In the genomic region with DNA sequence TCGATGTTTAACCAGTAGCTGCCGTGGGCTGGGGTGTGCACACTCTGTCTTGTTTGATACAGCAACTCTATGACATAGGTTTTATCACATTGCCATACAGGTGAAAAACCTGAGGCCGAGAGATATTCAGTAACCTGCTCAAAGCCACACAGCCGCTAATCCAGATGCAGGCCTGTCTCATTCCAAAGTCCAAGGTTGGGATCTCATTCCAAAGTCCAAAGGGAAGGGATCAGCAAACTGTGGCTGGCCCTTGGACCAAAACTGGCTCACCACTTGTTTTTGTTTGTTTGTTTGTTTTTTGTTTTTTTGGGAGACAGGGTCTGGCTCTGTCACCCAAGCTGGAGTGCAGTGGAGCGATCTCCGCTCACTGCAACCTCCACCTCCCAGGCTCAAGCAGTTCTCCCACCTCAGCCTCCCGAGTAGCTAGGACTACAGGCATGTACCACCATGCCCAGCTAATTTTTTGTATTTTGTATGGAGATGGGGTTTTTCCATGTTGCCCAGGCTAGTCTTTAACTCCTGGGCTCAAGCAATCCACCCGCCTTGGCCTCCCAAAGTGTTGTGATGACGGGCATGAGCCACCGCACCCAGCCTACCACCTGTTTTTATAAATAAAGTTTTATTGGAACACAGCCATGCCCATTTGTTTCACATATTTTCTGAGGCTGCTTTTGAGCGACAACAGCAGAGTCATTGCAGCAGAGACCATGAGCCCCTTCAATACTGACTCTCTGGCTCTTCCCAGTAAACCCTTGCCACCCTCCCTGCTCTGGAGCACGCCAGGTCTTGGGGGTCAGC, we compare ENCODE assay signal across 31 cellular contexts.
"Had no signal": no experiment of that assay in that cellular context is flagged by ENCODE, and none has a peak within 500 bp of the region (broad histone marks: within the 10 kb centered on the region; RNA-seq: fewer than 3 reads in every experiment).

No MANE protein-coding gene starts in this region.

- H3K36me3 Mint-ChIP-seq: mesothelial cell of epicardium; naive thymus-derived CD4-positive, alpha-beta T cell; natural killer cell treated with Interleukin-12 subunit alpha and Interleukin-12 subunit beta and Interleukin-15 and Interleukin-18, amount 100 ng/mL, for 72 hours; stimulated activated memory B cell treated with anti-CD40 and anti-IgM and Interleukin-4, amounts not matched to agents 10 μg/mL and 1 μg/mL and 100 μg/mL, for 72 hours had no signal

- H3K9me3 Mint-ChIP-seq: mesothelial cell of epicardium; naive thymus-derived CD4-positive, alpha-beta T cell; natural killer cell treated with Interleukin-12 subunit alpha and Interleukin-12 subunit beta and Interleukin-15 and Interleukin-18, amount 100 ng/mL, for 72 hours; neural crest cell; stimulated activated memory B cell treated with anti-CD40 and anti-IgM and Interleukin-4, amounts not matched to agents 10 μg/mL and 1 μg/mL and 100 μg/mL, for 72 hours; stimulated activated naive CD8-positive, alpha-beta T cell treated with anti-CD3 and anti-CD28 coated beads, Interleukin-15, amount 100 ng/mL, for 72 hours had no signal

- H3K27ac ChIP-seq: neutrophil, ovary, right atrium auricular region, tibial nerve, upper lobe of right lung had no signal

- H3K27me3 Mint-ChIP-seq: natural killer cell treated with Interleukin-12 subunit alpha and Interleukin-12 subunit beta and Interleukin-15 and Interleukin-18, amount 100 ng/mL, for 72 hours; progenitor cell of endocrine pancreas; stimulated activated naive CD8-positive, alpha-beta T cell treated with anti-CD3 and anti-CD28 coated beads, Interleukin-15, amount 100 ng/mL, for 72 hours had no signal

- H3K36me3 ChIP-seq: neutrophil, ovary, right atrium auricular region, tibial nerve, upper lobe of right lung had no signal

- H3K9me3 ChIP-seq: neutrophil, ovary, right atrium auricular region, tibial nerve, upper lobe of right lung had no signal

- H3K27ac Mint-ChIP-seq: mesothelial cell of epicardium; naive thymus-derived CD4-positive, alpha-beta T cell; natural killer cell treated with Interleukin-12 subunit alpha and Interleukin-12 subunit beta and Interleukin-15 and Interleukin-18, amount 100 ng/mL, for 72 hours; progenitor cell of endocrine pancreas; stimulated activated memory B cell treated with anti-CD40 and anti-IgM and Interleukin-4, amounts not matched to agents 10 μg/mL and 1 μg/mL and 100 μg/mL, for 72 hours; stimulated activated naive CD8-positive, alpha-beta T cell treated with anti-CD3 and anti-CD28 coated beads, Interleukin-15, amount 100 ng/mL, for 72 hours had no signal

- H3K27me3 ChIP-seq: neutrophil, ovary, right atrium auricular region, tibial nerve, upper lobe of right lung had no signal

- H3K4me2 ChIP-seq: smooth muscle cell had no signal

- DNase-seq: head of caudate nucleus; hippocampal formation; kidney glomerular epithelial cell; left cardiac atrium; left ventricle myocardium superior; mesendoderm; naive thymus-derived CD4-positive, alpha-beta T cell; occipital lobe; ovary; stimulated activated CD4-positive, alpha-beta T cell treated with anti-CD3 and anti-CD28 coated beads, Interleukin-1b, Interleukin-23, amount 100 ng/mL, for 48 hours; stimulated activated CD4-positive, alpha-beta T cell treated with anti-CD3 and anti-CD28 coated beads, Interleukin-2, amount 100 ng/mL, for 48 hours; stimulated activated CD4-positive, alpha-beta T cell treated with anti-CD3 and anti-CD28 coated beads, Interleukin-4, amount 100 ng/mL, for 4 hours; stimulated activated CD8-positive, alpha-beta memory T cell treated with anti-CD3 and anti-CD28 coated beads, Interleukin-4, amount 100 ng/mL, for 48 hours; stimulated activated naive CD4-positive, alpha-beta T cell treated with Interleukin-2 at 50 U/mL for 16 hours; stimulated activated naive CD8-positive, alpha-beta T cell treated with anti-CD3 and anti-CD28 coated beads, Interleukin-15, amount 100 ng/mL, for 72 hours; substantia nigra; upper lobe of right lung had no signal

- FAIRE-seq: keratinocyte, urothelium cell line had no signal

- H3K4me3 ChIP-seq: lung, ovary, right atrium auricular region, smooth muscle cell, tibial nerve, upper lobe of right lung had no signal

- H3K4me1 Mint-ChIP-seq: naive thymus-derived CD4-positive, alpha-beta T cell; stimulated activated memory B cell treated with anti-CD40 and anti-IgM and Interleukin-4, amounts not matched to agents 10 μg/mL and 1 μg/mL and 100 μg/mL, for 72 hours; stimulated activated naive CD8-positive, alpha-beta T cell treated with anti-CD3 and anti-CD28 coated beads, Interleukin-15, amount 100 ng/mL, for 72 hours had no signal

- ATAC-seq: left cardiac atrium; left lobe of liver; left ventricle myocardium superior; naive thymus-derived CD4-positive, alpha-beta T cell; natural killer cell treated with Interleukin-12 subunit alpha and Interleukin-12 subunit beta and Interleukin-15 and Interleukin-18, amount 100 ng/mL, for 72 hours; sciatic nerve; stimulated activated memory B cell treated with anti-CD40 and anti-IgM and Interleukin-4, amounts not matched to agents 10 μg/mL and 1 μg/mL and 100 μg/mL, for 72 hours; stimulated activated naive CD8-positive, alpha-beta T cell treated with anti-CD3 and anti-CD28 coated beads, Interleukin-15, amount 100 ng/mL, for 72 hours; upper lobe of right lung had no signal

- H3K4me3 Mint-ChIP-seq: mesothelial cell of epicardium; naive thymus-derived CD4-positive, alpha-beta T cell; natural killer cell treated with Interleukin-12 subunit alpha and Interleukin-12 subunit beta and Interleukin-15 and Interleukin-18, amount 100 ng/mL, for 72 hours; neural crest cell; stimulated activated memory B cell treated with anti-CD40 and anti-IgM and Interleukin-4, amounts not matched to agents 10 μg/mL and 1 μg/mL and 100 μg/mL, for 72 hours; stimulated activated naive CD8-positive, alpha-beta T cell treated with anti-CD3 and anti-CD28 coated beads, Interleukin-15, amount 100 ng/mL, for 72 hours had no signal
